ENCODE assay signal across 10 cellular contexts in the genomic region with DNA sequence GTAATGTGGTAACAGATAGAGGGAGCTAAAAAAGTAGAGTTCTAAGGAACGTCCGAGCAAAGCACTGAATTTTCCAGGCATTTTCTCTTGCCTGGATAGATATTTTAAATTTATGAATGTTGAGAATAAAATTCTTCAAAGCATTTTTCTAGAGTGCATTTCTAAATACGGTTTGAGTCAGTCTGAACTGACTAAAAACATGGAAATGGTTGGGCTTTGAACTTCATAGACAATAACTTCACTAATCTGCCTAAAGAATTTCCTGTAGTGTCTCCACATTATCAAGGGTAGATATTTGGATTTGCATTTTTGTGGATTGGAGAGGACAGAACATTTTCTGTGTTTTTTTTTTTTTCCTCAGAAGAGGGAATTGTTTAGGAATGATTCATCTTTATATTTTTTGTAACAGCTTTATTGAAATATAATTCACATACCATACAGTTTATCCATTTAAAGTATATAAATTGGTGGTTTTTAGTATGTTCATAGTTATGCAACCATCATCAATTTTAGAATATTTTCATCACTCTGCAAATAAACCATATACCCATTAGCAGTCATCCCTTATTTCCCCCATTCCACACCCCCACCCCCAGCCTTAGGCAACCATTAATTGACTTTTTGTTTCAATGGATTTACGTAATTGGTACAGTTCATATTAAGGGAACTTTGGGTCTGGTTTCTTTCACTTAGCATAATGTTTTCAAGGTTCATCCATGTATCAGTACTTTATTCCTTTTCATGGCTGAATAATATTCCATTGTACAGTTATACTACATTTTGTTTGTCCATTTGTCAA. TPM values are rescaled to one million over a fixed set of nuclear protein-coding genes. Genes with fewer than 3 reads are reported as not detected.
DNase-seq lines count a peak whose midpoint lies in the region; ATAC-seq and TF ChIP-seq lines count a peak whose summit lies in the region.
"Had no signal": no experiment of that assay in that cellular context is flagged by ENCODE, and none has a peak within 500 bp of the region (broad histone marks: within the 10 kb centered on the region; RNA-seq: fewer than 3 reads in every experiment).

No MANE protein-coding gene starts in this region.

- intact Hi-C loops in activated T-helper 1 cell treated with anti-CD3 and anti-CD28 coated beads, Interleukin-12 subunit alpha, Interleukin-12 subunit beta, Interleukin-2, Interleukin-4 antibody, amounts not matched to agents 30 ng/mL and 10 ng/mL and 1 ng/mL, durations not matched to agents 14 hours and 24 hours and 36 hours (cut with micrococcal nuclease): no loop called here

- no peak for TF ChIP-seq CTCF in fibroblast of pulmonary artery (IDR thresholded peaks at IDR 0.05; ENCODE audit: low read length, missing control alignments)

- no peaks in the 10 kb centered on the region for H3K9me3 Mint-ChIP-seq in T-cell
- H3K9me3 Mint-ChIP-seq in activated T-helper 1 cell treated with anti-CD3 and anti-CD28 coated beads, Interleukin-12 subunit alpha, Interleukin-12 subunit beta, Interleukin-2, Interleukin-4 antibody, amounts not matched to agents 30 ng/mL and 10 ng/mL and 1 ng/mL, durations not matched to agents 14 hours and 24 hours and 36 hours: no peaks in the 10 kb centered on the region

- CTCF ChIA-PET in T-cell (lab: Charles Lee): no interaction called here

- ATAC-seq in T-cell (replicated peaks in 1 of 4) (no peak), HG02870 (IDR thresholded peaks at IDR 0.05; ENCODE audit: unreplicated experiment) (no peak)

- H3K27me3 ChIP-seq in skeletal muscle satellite cell (ENCODE audit: control insufficient read depth, insufficient read depth, low read length): no peaks in the 10 kb centered on the region

- no peaks in the 10 kb centered on the region for H3K27me3 Mint-ChIP-seq in T-cell
- H3K27me3 Mint-ChIP-seq in activated T-helper 1 cell treated with anti-CD3 and anti-CD28 coated beads, Interleukin-12 subunit alpha, Interleukin-12 subunit beta, Interleukin-2, Interleukin-4 antibody, amounts not matched to agents 30 ng/mL and 10 ng/mL and 1 ng/mL, durations not matched to agents 14 hours and 24 hours and 36 hours (ENCODE audit: insufficient read depth): no peaks in the 10 kb centered on the region

- peak overlapping the region in 1 of 3 donors; percentile 36 for H3K4me3 Mint-ChIP-seq in T-cell
- H3K4me3 Mint-ChIP-seq in activated T-helper 1 cell treated with anti-CD3 and anti-CD28 coated beads, Interleukin-12 subunit alpha, Interleukin-12 subunit beta, Interleukin-2, Interleukin-4 antibody, amounts not matched to agents 30 ng/mL and 10 ng/mL and 1 ng/mL, durations not matched to agents 14 hours and 24 hours and 36 hours: no peak overlapping the region

- H3K4me3 ChIP-seq in fibroblast of pulmonary artery (replicated peaks; ENCODE audit: low read depth, low read length) (peak overlapping the region; percentile 15), skeletal muscle satellite cell (ENCODE audit: low read length) (peak overlapping the region; percentile 55)

- no peaks in the 10 kb centered on the region for H3K9me3 ChIP-seq in skeletal muscle satellite cell (replicated peaks; ENCODE audit: low read length)

- H3K4me1 ChIP-seq in skeletal muscle satellite cell (ENCODE audit: control insufficient read depth, insufficient read depth, low read length): peaks cover 47% of the 10 kb centered on the region

- peak overlapping the region; percentile 67 to 87 for H3K27ac Mint-ChIP-seq in T-cell
- no peak overlapping the region for H3K27ac Mint-ChIP-seq in activated T-helper 1 cell treated with anti-CD3 and anti-CD28 coated beads, Interleukin-12 subunit alpha, Interleukin-12 subunit beta, Interleukin-2, Interleukin-4 antibody, amounts not matched to agents 30 ng/mL and 10 ng/mL and 1 ng/mL, durations not matched to agents 14 hours and 24 hours and 36 hours

- H3K9ac ChIP-seq in skeletal muscle satellite cell (ENCODE audit: low read depth, low read length): peak overlapping the region; percentile 79

- H3K36me3 ChIP-seq in skeletal muscle satellite cell (ENCODE audit: insufficient read depth, low read length): peaks cover 7% of the 10 kb centered on the region

- DNase-seq in GM03348 (ENCODE audit: low spot score): peak; percentile 79
- no peak for DNase-seq in T-cell
- peak; percentile 94 for DNase-seq in fibroblast of pulmonary artery (ENCODE audit: low read depth)
- DNase-seq in activated T-helper 1 cell treated with anti-CD3 and anti-CD28 coated beads, Interleukin-12 subunit alpha, Interleukin-12 subunit beta, Interleukin-2, Interleukin-4 antibody, amounts not matched to agents 30 ng/mL and 10 ng/mL and 1 ng/mL, durations not matched to agents 14 hours and 24 hours and 36 hours (ENCODE audit: low spot score): no peak
- DNase-seq in HT-29 (ENCODE audit: low spot score): no peak
- no peak for DNase-seq in retina
- DNase-seq: cerebellar nuclear complex, NCI-H510A had no signal

- peaks cover 75 to 86% (median 81%) of the 10 kb centered on the region in 3 donors for H3K4me1 Mint-ChIP-seq in T-cell
- peaks cover 15% of the 10 kb centered on the region for H3K4me1 Mint-ChIP-seq in activated T-helper 1 cell treated with anti-CD3 and anti-CD28 coated beads, Interleukin-12 subunit alpha, Interleukin-12 subunit beta, Interleukin-2, Interleukin-4 antibody, amounts not matched to agents 30 ng/mL and 10 ng/mL and 1 ng/mL, durations not matched to agents 14 hours and 24 hours and 36 hours (ENCODE audit: low read depth)

- POLR2A ChIA-PET in T-cell (lab: Charles Lee): no interaction called here

- peaks cover 12% of the 10 kb centered on the region for H3K36me3 Mint-ChIP-seq in T-cell
- peaks cover 12% of the 10 kb centered on the region for H3K36me3 Mint-ChIP-seq in activated T-helper 1 cell treated with anti-CD3 and anti-CD28 coated beads, Interleukin-12 subunit alpha, Interleukin-12 subunit beta, Interleukin-2, Interleukin-4 antibody, amounts not matched to agents 30 ng/mL and 10 ng/mL and 1 ng/mL, durations not matched to agents 14 hours and 24 hours and 36 hours (ENCODE audit: low read depth)

- peak overlapping the region; percentile 73 for H3K4me2 ChIP-seq in skeletal muscle satellite cell (ENCODE audit: low read length)

RNA-seq across cellular contexts. Expression of a gene that starts 20.7 kb away (rescaled TPM):
- total RNA-seq in T-cell: 10 to 100 TPM; 31.8 to 51.6 (median 34.8) TPM
- total RNA-seq in skeletal muscle satellite cell (2012; rRNA removed): 4.4 and 5.6 TPM in 2 replicates
- total RNA-seq in activated T-helper 1 cell treated with anti-CD3 and anti-CD28 coated beads, Interleukin-12 subunit alpha, Interleukin-12 subunit beta, Interleukin-2, Interleukin-4 antibody, amounts not matched to agents 30 ng/mL and 10 ng/mL and 1 ng/mL, durations not matched to agents 14 hours and 24 hours and 36 hours: 11.6 and 13.1 TPM in 2 replicates
- 13.9 and 14.2 TPM in 2 replicates for total RNA-seq in HT-29 (2014; rRNA removed; shearing (Covaris generic))

Comparison
In these comparisons a context has a peak if more than half of its experiments do, and no peak if none do; other contexts are left out.
1. DNase-seq: peak in GM03348 (single experiment) and fibroblast of pulmonary artery (single experiment); none in T-cell (0 of 34), activated T-helper 1 cell treated with anti-CD3 and anti-CD28 coated beads, Interleukin-12 subunit alpha, Interleukin-12 subunit beta, Interleukin-2, Interleukin-4 antibody, amounts not matched to agents 30 ng/mL and 10 ng/mL and 1 ng/mL, durations not matched to agents 14 hours and 24 hours and 36 hours (single experiment), HT-29 (single experiment) and retina (single experiment).